In the genomic region with DNA sequence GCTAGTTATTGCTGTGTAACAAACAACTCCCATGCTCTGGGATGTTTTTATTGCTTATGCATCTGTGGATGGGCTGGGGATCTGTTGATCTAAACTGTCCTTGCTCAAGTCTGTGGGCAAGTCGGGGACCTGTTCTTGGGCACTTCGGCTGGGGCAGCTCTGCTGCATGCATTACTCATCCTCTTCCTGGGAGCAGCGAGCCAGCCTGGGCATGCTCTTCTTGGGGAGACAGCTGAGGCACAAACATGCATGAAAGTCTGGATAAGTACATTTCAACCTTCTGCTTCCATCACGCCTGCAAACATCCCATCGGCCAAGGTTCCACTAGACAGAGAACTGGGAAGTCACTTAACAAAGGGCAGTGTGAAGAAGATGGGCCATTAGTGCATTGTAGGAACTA, we compare ENCODE assay signal across 16 cellular contexts.
DNase-seq lines count a peak whose midpoint lies in the region; ATAC-seq and TF ChIP-seq lines count a peak whose summit lies in the region.
"Had no signal": no experiment of that assay in that cellular context is flagged by ENCODE, and none has a peak within 500 bp of the region (broad histone marks: within the 10 kb centered on the region; RNA-seq: fewer than 3 reads in every experiment).

No MANE protein-coding gene starts in this region.

- H3K27me3 ChIP-seq in breast epithelium (no peaks in the 10 kb centered on the region), foreskin keratinocyte (no peaks in the 10 kb centered on the region), upper lobe of right lung (no peaks in the 10 kb centered on the region)

- TF ChIP-seq POLR2A in breast epithelium (IDR thresholded peaks at IDR 0.05) = no peak

- CTCF ChIA-PET in MCF 10A (lab: Yijun Ruan, JAX) (interaction anchor here (0.9 to 11.7 kb wide), 3 partner anchors 10 to 177 kb away, joined by 5 to 335 read pairs (median 15); no protein-coding TSS in a partner anchor), activated B cell treated with CpG ODN at 0.5 μM for 24 hours (lab: Charles Lee) (interaction anchor here (0.6 to 7.5 kb wide), 3 partner anchors 64 to 182 kb away, joined by 3 to 156 read pairs (median 4); no protein-coding TSS in a partner anchor)

- H3K36me3 ChIP-seq in breast epithelium (no peaks in the 10 kb centered on the region), upper lobe of right lung (no peaks in the 10 kb centered on the region)

- H3K27me3 Mint-ChIP-seq in MCF 10A (ENCODE audit: insufficient read depth, unreplicated experiment) (no peaks in the 10 kb centered on the region), activated B cell treated with CpG ODN at 0.5 μM for 24 hours (no peaks in the 10 kb centered on the region)

- TF ChIP-seq CTCF in MCF 10A (IDR thresholded peaks at IDR 0.05; ENCODE audit: unreplicated experiment) = no peak
- no peak for TF ChIP-seq CTCF in breast epithelium (IDR thresholded peaks at IDR 0.05)
- TF ChIP-seq CTCF in activated B cell treated with CpG ODN at 0.5 μM for 24 hours (IDR thresholded peaks at IDR 0.05) = no peak
- TF ChIP-seq CTCF in foreskin keratinocyte (conservative IDR thresholded peaks at IDR 0.05) = no peak
- TF ChIP-seq CTCF in upper lobe of right lung (IDR thresholded peaks at IDR 0.05) = no peak

- no peaks in the 10 kb centered on the region for H3K4me1 ChIP-seq in breast epithelium
- peaks cover 10% of the 10 kb centered on the region for H3K4me1 ChIP-seq in foreskin keratinocyte
- peaks cover 15% of the 10 kb centered on the region for H3K4me1 ChIP-seq in upper lobe of right lung

- no peak overlapping the region for H3K4me3 Mint-ChIP-seq in MCF 10A (ENCODE audit: unreplicated experiment)
- peak overlapping the region; percentile 84 for H3K4me3 Mint-ChIP-seq in activated B cell treated with CpG ODN at 0.5 μM for 24 hours

- DNase-seq in MCF 10A (ENCODE audit: unreplicated experiment) (peak; percentile 71), breast epithelium (ENCODE audit: low spot score in 2 of 2) (no peak), activated B cell treated with CpG ODN at 0.5 μM for 24 hours (no peak), foreskin keratinocyte (peak; percentile 79 to 86), upper lobe of right lung (peak; percentile 40), NCI-H774 (lab: John Stamatoyannopoulos, UW) (no peak), T-helper 9 cell (no peak)
- DNase-seq: COR-L47, H7, NCI-H1417, NCI-H1930, NCI-H2171, NCI-H748 treated with DMSO at 0.1 percent for 48 hours, PC-9 had no signal

- H3K9me3 ChIP-seq in breast epithelium = no peaks in the 10 kb centered on the region
- H3K9me3 ChIP-seq in upper lobe of right lung = no peaks in the 10 kb centered on the region

- ATAC-seq in activated B cell treated with CpG ODN at 0.5 μM for 24 hours (ENCODE audit: low read depth) (no peak), foreskin keratinocyte (peak; percentile 70), upper lobe of right lung (no peak), SK-N-SH treated with all-trans-retinoic acid at 6 μM for 48 hours (no peak)

- H3K36me3 Mint-ChIP-seq in MCF 10A (ENCODE audit: insufficient read depth, unreplicated experiment) = peaks cover 6% of the 10 kb centered on the region
- peaks cover 39% of the 10 kb centered on the region for H3K36me3 Mint-ChIP-seq in activated B cell treated with CpG ODN at 0.5 μM for 24 hours (ENCODE audit: low read depth)

- intact Hi-C loops in MCF 10A (cut with micrococcal nuclease) = no loop called here
- intact Hi-C loops in breast epithelium (cut with DNase I; ENCODE audit: low total_unique reads) = no loop called here
- intact Hi-C loops in activated B cell treated with CpG ODN at 0.5 μM for 24 hours (cut with micrococcal nuclease) = loop anchor here (10.0 kb wide), 1 partner anchor 105 kb away; no protein-coding TSS in a partner anchor
- intact Hi-C loops in upper lobe of right lung (cut with DNase I) = no loop called here

- BruUV-seq in MCF 10A (replicated peaks; lab: Mats Ljungman, UMichigan) = no TSS peak

- H3K4me1 Mint-ChIP-seq in MCF 10A (ENCODE audit: insufficient read depth, unreplicated experiment) = peaks cover 32% of the 10 kb centered on the region
- H3K4me1 Mint-ChIP-seq in activated B cell treated with CpG ODN at 0.5 μM for 24 hours = peaks cover 91% of the 10 kb centered on the region

- H3K9me3 Mint-ChIP-seq in MCF 10A (ENCODE audit: unreplicated experiment) (peaks cover 9% of the 10 kb centered on the region), activated B cell treated with CpG ODN at 0.5 μM for 24 hours (no peaks in the 10 kb centered on the region)

- POLR2A ChIA-PET in MCF 10A (lab: Yijun Ruan, JAX) (interaction anchor here (4.8 kb wide), 1 partner anchor 176 kb away, joined by 52 read pairs; no protein-coding TSS in a partner anchor), activated B cell treated with CpG ODN at 0.5 μM for 24 hours (lab: Charles Lee) (interaction anchor here (0.9 to 6.4 kb wide), 4 partner anchors 22 to 277 kb away, joined by 3 to 54 read pairs (median 6); a partner anchor contains a TSS)

- H3K27ac Mint-ChIP-seq in MCF 10A (ENCODE audit: low read depth, unreplicated experiment) = no peak overlapping the region
- H3K27ac Mint-ChIP-seq in activated B cell treated with CpG ODN at 0.5 μM for 24 hours = peak overlapping the region; percentile 99

- H3K4me3 ChIP-seq in breast epithelium = no peak overlapping the region
- no peak overlapping the region for H3K4me3 ChIP-seq in upper lobe of right lung
- H3K4me3 ChIP-seq: PC-9 had no signal

- no peak overlapping the region for H3K27ac ChIP-seq in breast epithelium
- H3K27ac ChIP-seq in foreskin keratinocyte = no peak overlapping the region
- H3K27ac ChIP-seq in upper lobe of right lung = no peak overlapping the region
- H3K27ac ChIP-seq: C4-2B, PC-9 had no signal

TF ChIP-seq in SK-N-SH treated with all-trans-retinoic acid at 6 μM for 48 hours, 23 proteins besides CTCF, POLR2A, EP300 and RAD21 (continues in another document):
- no peak for TF ChIP-seq ZNF565 (CRISPR knock-in tag; conservative IDR thresholded peaks at IDR 0.05; ENCODE audit: low read depth)
- TF ChIP-seq GLIS3 (CRISPR knock-in tag; IDR thresholded peaks at IDR 0.05) = no peak
- TF ChIP-seq, protein P1, sequence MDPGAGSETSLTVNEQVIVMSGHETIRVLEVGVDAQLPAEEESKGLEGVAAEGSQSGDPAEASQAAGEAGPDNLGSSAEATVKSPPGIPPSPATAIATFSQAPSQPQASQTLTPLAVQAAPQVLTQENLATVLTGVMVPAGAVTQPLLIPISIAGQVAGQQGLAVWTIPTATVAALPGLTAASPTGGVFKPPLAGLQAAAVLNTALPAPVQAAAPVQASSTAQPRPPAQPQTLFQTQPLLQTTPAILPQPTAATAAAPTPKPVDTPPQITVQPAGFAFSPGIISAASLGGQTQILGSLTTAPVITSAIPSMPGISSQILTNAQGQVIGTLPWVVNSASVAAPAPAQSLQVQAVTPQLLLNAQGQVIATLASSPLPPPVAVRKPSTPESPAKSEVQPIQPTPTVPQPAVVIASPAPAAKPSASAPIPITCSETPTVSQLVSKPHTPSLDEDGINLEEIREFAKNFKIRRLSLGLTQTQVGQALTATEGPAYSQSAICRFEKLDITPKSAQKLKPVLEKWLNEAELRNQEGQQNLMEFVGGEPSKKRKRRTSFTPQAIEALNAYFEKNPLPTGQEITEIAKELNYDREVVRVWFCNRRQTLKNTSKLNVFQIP (CRISPR knock-in tag; IDR thresholded peaks at IDR 0.05; ENCODE audit: borderline replicate concordance, low read depth) = no peak
- TF ChIP-seq, protein P2, sequence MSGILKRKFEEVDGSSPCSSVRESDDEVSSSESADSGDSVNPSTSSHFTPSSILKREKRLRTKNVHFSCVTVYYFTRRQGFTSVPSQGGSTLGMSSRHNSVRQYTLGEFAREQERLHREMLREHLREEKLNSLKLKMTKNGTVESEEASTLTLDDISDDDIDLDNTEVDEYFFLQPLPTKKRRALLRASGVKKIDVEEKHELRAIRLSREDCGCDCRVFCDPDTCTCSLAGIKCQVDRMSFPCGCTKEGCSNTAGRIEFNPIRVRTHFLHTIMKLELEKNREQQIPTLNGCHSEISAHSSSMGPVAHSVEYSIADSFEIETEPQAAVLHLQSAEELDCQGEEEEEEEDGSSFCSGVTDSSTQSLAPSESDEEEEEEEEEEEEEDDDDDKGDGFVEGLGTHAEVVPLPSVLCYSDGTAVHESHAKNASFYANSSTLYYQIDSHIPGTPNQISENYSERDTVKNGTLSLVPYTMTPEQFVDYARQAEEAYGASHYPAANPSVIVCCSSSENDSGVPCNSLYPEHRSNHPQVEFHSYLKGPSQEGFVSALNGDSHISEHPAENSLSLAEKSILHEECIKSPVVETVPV (CRISPR knock-in tag; IDR thresholded peaks at IDR 0.05) = no peak
- TF ChIP-seq BACH2 (CRISPR knock-in tag; IDR thresholded peaks at IDR 0.05; ENCODE audit: borderline replicate concordance) = no peak
- no peak for TF ChIP-seq ESRRG (CRISPR knock-in tag; IDR thresholded peaks at IDR 0.05)
- TF ChIP-seq PPARA (CRISPR knock-in tag; IDR thresholded peaks at IDR 0.05; ENCODE audit: borderline replicate concordance) = no peak
- TF ChIP-seq TCF4 (CRISPR knock-in tag; IDR thresholded peaks at IDR 0.05; ENCODE audit: borderline replicate concordance) = no peak
- TF ChIP-seq, protein P3, sequence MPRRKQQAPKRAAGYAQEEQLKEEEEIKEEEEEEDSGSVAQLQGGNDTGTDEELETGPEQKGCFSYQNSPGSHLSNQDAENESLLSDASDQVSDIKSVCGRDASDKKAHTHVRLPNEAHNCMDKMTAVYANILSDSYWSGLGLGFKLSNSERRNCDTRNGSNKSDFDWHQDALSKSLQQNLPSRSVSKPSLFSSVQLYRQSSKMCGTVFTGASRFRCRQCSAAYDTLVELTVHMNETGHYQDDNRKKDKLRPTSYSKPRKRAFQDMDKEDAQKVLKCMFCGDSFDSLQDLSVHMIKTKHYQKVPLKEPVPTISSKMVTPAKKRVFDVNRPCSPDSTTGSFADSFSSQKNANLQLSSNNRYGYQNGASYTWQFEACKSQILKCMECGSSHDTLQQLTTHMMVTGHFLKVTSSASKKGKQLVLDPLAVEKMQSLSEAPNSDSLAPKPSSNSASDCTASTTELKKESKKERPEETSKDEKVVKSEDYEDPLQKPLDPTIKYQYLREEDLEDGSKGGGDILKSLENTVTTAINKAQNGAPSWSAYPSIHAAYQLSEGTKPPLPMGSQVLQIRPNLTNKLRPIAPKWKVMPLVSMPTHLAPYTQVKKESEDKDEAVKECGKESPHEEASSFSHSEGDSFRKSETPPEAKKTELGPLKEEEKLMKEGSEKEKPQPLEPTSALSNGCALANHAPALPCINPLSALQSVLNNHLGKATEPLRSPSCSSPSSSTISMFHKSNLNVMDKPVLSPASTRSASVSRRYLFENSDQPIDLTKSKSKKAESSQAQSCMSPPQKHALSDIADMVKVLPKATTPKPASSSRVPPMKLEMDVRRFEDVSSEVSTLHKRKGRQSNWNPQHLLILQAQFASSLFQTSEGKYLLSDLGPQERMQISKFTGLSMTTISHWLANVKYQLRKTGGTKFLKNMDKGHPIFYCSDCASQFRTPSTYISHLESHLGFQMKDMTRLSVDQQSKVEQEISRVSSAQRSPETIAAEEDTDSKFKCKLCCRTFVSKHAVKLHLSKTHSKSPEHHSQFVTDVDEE (CRISPR knock-in tag; IDR thresholded peaks at IDR 0.05) = no peak
- no peak for TF ChIP-seq OSR1 (CRISPR knock-in tag; IDR thresholded peaks at IDR 0.05)
- TF ChIP-seq ISL1 (CRISPR knock-in tag; IDR thresholded peaks at IDR 0.05) = no peak
- no peak for TF ChIP-seq TOX (CRISPR knock-in tag; IDR thresholded peaks at IDR 0.05; ENCODE audit: borderline replicate concordance)
- TF ChIP-seq CSDC2 (CRISPR knock-in tag; IDR thresholded peaks at IDR 0.05) = no peak

Comparison
In these comparisons a context has a peak if more than half of its experiments do, and no peak if none do; other contexts are left out.
1. DNase-seq: peak in MCF 10A (single experiment), foreskin keratinocyte (2 of 2) and upper lobe of right lung (single experiment); none in breast epithelium (0 of 2), activated B cell treated with CpG ODN at 0.5 μM for 24 hours (single experiment), NCI-H774 (single experiment) and T-helper 9 cell (single experiment).